8 cellular contexts compared by ENCODE assay signal in genomic region chr1:52365091-52365745, GRCh38. TPM values are rescaled to one million over a fixed set of nuclear protein-coding genes. Genes with fewer than 3 reads are reported as not detected.
DNase-seq lines count a peak whose midpoint lies in the region; ATAC-seq, FAIRE-seq and TF ChIP-seq lines count a peak whose summit lies in the region.

No MANE protein-coding gene starts in this region.

- ATAC-seq in GM12878, result peak; percentile 8
- no peak for ATAC-seq in GM21367 (IDR thresholded peaks at IDR 0.05; ENCODE audit: unreplicated experiment)
- ATAC-seq in left lobe of liver, result no peak

- 10% methylated on average over 22 of the region's 22 CpGs for WGBS in GM12878 (ENCODE audit: insufficient coverage, insufficient replicate concordance, low lambda C conversion rate, missing lambda C conversion rate)
- no CpG with 5 or more reads among the region's 22 CpGs for WGBS in iPS DF 6.9 (ENCODE audit: insufficient coverage, insufficient read length)

- RAD21 ChIA-PET in GM12878 (lab: Charles Lee; ENCODE audit: unreplicated experiment), result interaction anchor here (0.7 to 2.1 kb wide), 2 partner anchors 39 to 331 kb away, joined by 4 to 12 read pairs; partner anchors contain the start of genes KTI12, ORC1 and PRPF38A

- H3K27me3 ChIP-seq in GM12878 (replicated peaks in 1 of 2; ENCODE audit: control insufficient read depth in 2 of 2, insufficient read depth in 2 of 2, low read length in 1 of 2) (no peaks in the 10 kb centered on the region), iPS DF 6.9 (ENCODE audit: control insufficient read depth, insufficient read depth, low read length) (no peaks in the 10 kb centered on the region)

- peak overlapping the region; percentile 84 for H3K27ac ChIP-seq in GM12878 (ENCODE audit: control insufficient read depth, insufficient read depth)
- H3K27ac ChIP-seq in iPS DF 6.9 (ENCODE audit: low read length), result no peak overlapping the region

- DNase-seq in AG08396 (ENCODE audit: low spot score), result peak; percentile 82
- DNase-seq in GM10266 (ENCODE audit: extremely low spot score), result peak; percentile 36
- peak; percentile 28 for DNase-seq in NCI-H460 (ENCODE audit: extremely low read depth, low read depth)
- DNase-seq in GM12878 (ENCODE audit: low read depth, low spot score), result no peak
- no peak for DNase-seq in iPS DF 6.9 (ENCODE audit: low read depth, low spot score)
- peak; percentile 58 for DNase-seq in retina
- no peak for DNase-seq in left lobe of liver (ENCODE audit: low spot score)

- CTCF ChIA-PET in GM12878 (lab: Yijun Ruan, JAX), result interaction anchor here (0.6 to 1.4 kb wide), 5 partner anchors 39 to 332 kb away, joined by 3 to 5 read pairs (median 5); partner anchors contain the start of genes ORC1 and PRPF38A

- no TSS peak for BruUV-seq in GM12878 (replicated peaks; lab: Mats Ljungman, UMichigan)

- H3K79me2 ChIP-seq in GM12878 (ENCODE audit: control insufficient read depth, insufficient read depth, low read length), result peaks cover 21% of the 10 kb centered on the region

- POLR2A ChIA-PET in GM12878 (lab: Charles Lee), result interaction anchor here (1.2 to 1.5 kb wide), 2 partner anchors 17 to 309 kb away, joined by 3 read pairs; no protein-coding TSS in a partner anchor

- H3K4me3 ChIP-seq in GM12878 (peak overlapping the region; percentile 88), iPS DF 6.9 (ENCODE audit: low read length) (peak overlapping the region; percentile 64)

- intact Hi-C loops in GM12878 (cut with micrococcal nuclease; ENCODE audit: unreplicated experiment), result loop anchor here (10.0 kb wide), 2 partner anchors 220 to 320 kb away; partner anchors contain the start of gene ZFYVE9

- SMC1A ChIA-PET in GM12878 (lab: Charles Lee; ENCODE audit: uncharacterized antibody, unreplicated experiment), result interaction anchor here (0.6 to 1.3 kb wide), 3 partner anchors 35 to 301 kb away, joined by 3 to 7 read pairs (median 4); partner anchors contain the start of genes ORC1 and PRPF38A

- no peak for TF ChIP-seq RAD21 in GM12878 (IDR thresholded peaks at IDR 0.05; ENCODE audit: insufficient read depth, low read depth, low read length)

- FAIRE-seq in GM12878 (lab: Jason Lieb, UNC), result no peak

- in situ Hi-C loops in GM12878 (cut with MboI), result no loop called here

- H3K4me2 ChIP-seq in GM12878 (ENCODE audit: control insufficient read depth, insufficient read depth), result peak overlapping the region; percentile 94

- peak overlapping the region; percentile 88 for H3K9ac ChIP-seq in GM12878 (ENCODE audit: control insufficient read depth, insufficient read depth, low read length)

- H3K36me3 ChIP-seq in GM12878 (ENCODE audit: control insufficient read depth in 2 of 2, insufficient read depth in 2 of 2, low read length in 1 of 2) (peaks cover 5 to 9% of the 10 kb centered on the region in 2 experiments), iPS DF 6.9 (ENCODE audit: control insufficient read depth, insufficient read depth, low read length) (peaks cover 6% of the 10 kb centered on the region)

- no peak for TF ChIP-seq CTCF in GM10266 (IDR thresholded peaks at IDR 0.05; ENCODE audit: control insufficient read depth, insufficient read depth, low read depth, missing control alignments)
- TF ChIP-seq CTCF in GM12878 (IDR thresholded peaks at IDR 0.05 in 2 of 3, conservative IDR thresholded peaks at IDR 0.05 in 1 of 3; ENCODE audit: control insufficient read depth in 2 of 3, extremely low read depth in 1 of 3, insufficient read depth in 1 of 3, low read depth in 3 of 3, low read length in 3 of 3), result no peak

- H2AFZ ChIP-seq in GM12878 (ENCODE audit: control insufficient read depth, low read depth, low read length), result peak overlapping the region; percentile 80

- no peak for TF ChIP-seq EP300 in GM12878 (IDR thresholded peaks at IDR 0.05; ENCODE audit: borderline replicate concordance in 1 of 2, control insufficient read depth in 1 of 2, low read depth in 2 of 2, low read length in 2 of 2)

- H3K9me3 ChIP-seq in GM12878 (replicated peaks; ENCODE audit: control insufficient read depth, insufficient read depth, low read length) (no peaks in the 10 kb centered on the region), iPS DF 6.9 (ENCODE audit: control insufficient read depth, insufficient read depth, low read length) (no peaks in the 10 kb centered on the region)

- no peak for TF ChIP-seq POLR2A in GM12878 (IDR thresholded peaks at IDR 0.05; ENCODE audit: low read depth, low read length)

- H3K4me1 ChIP-seq in GM12878 (ENCODE audit: control insufficient read depth, insufficient read depth, low read length) (peaks cover 4% of the 10 kb centered on the region), iPS DF 6.9 (ENCODE audit: control insufficient read depth, insufficient read depth, low read length) (peaks cover 4% of the 10 kb centered on the region; the same call in 1 of the 2 replicates)

- H4K20me1 ChIP-seq in GM12878 (ENCODE audit: control insufficient read depth, insufficient read depth), result no peaks in the 10 kb centered on the region

RNA-seq across cellular contexts. Expression of gene CC2D1B, which starts 0.8 kb away (rescaled TPM):
- 13.7 and 16.1 TPM in 2 replicates for total RNA-seq in NCI-H460 (2014; rRNA removed; shearing (Covaris generic))
- 35.8 and 50.9 TPM in 2 replicates for polyA plus RNA-seq in NCI-H460 (2014; cell fraction: nucleus; rRNA removed)
- total RNA-seq in GM12878 (2013; cell fraction: nucleolus; rRNA removed), result 41.1 and 41.7 TPM in 2 replicates
- total RNA-seq in GM12878 (2014; rRNA removed) (20.2 and 21.1 TPM in 2 replicates), GM12878 (2014; rRNA removed; fragmentation: Illumina TruSeq; extraction: Trizol) (11.7 and 13.9 TPM in 2 replicates), GM12878 (2021) (25.1 and 29.4 TPM in 2 replicates), left lobe of liver (14.5 TPM)
- 6.2 TPM for polyA plus RNA-seq in GM12878 (2011; ENCODE audit: low read depth)
- polyA plus RNA-seq in GM12878 (2011; rRNA removed) (4.6 and 8.9 TPM in 2 replicates), GM12878 (2014; fragmentation: Illumina TruSeq; extraction: Trizol) (14.4 and 15.2 TPM in 2 replicates), GM12878 (2014; fragmentation: Nextera tagmentation; extraction: Ambion mirVana) (1 to 10 TPM in 1 of 2 experiments, under 1 TPM in 1; 0.90 to 2.2 TPM), GM12878 (2014; rRNA removed) (19.6 and 21.0 TPM in 2 replicates), GM12878 (2016; fragmentation: Nextera tagmentation; extraction: Ambion mirVana) (10 to 100 TPM; 14.6 to 18.8 TPM)
- 7.4 and 9.5 TPM in 2 replicates for polyA plus RNA-seq in GM12878 (2011; cell fraction: cytosol; rRNA removed)
- polyA plus RNA-seq in GM12878 (2011; cell fraction: nucleus; rRNA removed), result 42.5 and 49.3 TPM in 2 replicates
- 12.9 and 15.0 TPM in 2 replicates for polyA plus RNA-seq in GM12878 (2012)
- 8.3 and 14.3 TPM in 2 replicates for polyA minus RNA-seq in GM12878 (2011; rRNA and poly(A)+ RNA removed)
- polyA minus RNA-seq in GM12878 (2011; cell fraction: cytosol; rRNA and poly(A)+ RNA removed), result 8.8 and 11.2 TPM in 2 replicates
- 24.3 and 37.3 TPM in 2 replicates for polyA minus RNA-seq in GM12878 (2011; cell fraction: nucleus; rRNA and poly(A)+ RNA removed)

RNA-seq across cellular contexts. Expression of gene ORC1, which starts 39.0 kb away (rescaled TPM):
- 8.3 and 8.5 TPM in 2 replicates for total RNA-seq in NCI-H460 (2014; rRNA removed; shearing (Covaris generic))
- polyA plus RNA-seq in NCI-H460 (2014; cell fraction: nucleus; rRNA removed), result 18.9 and 26.5 TPM in 2 replicates
- total RNA-seq in GM12878 (2013; cell fraction: nucleolus; rRNA removed), result 11.0 and 11.8 TPM in 2 replicates
- total RNA-seq in GM12878 (2014; rRNA removed) (32.1 and 33.3 TPM in 2 replicates), GM12878 (2014; rRNA removed; fragmentation: Illumina TruSeq; extraction: Trizol) (30.2 and 31.2 TPM in 2 replicates), GM12878 (2021) (24.5 and 27.2 TPM in 2 replicates), left lobe of liver (0.38 TPM)
- polyA plus RNA-seq in GM12878 (2011; ENCODE audit: low read depth), result 9.5 TPM
- polyA plus RNA-seq in GM12878 (2011; rRNA removed) (27.6 and 31.6 TPM in 2 replicates), GM12878 (2014; fragmentation: Illumina TruSeq; extraction: Trizol) (30.1 and 34.6 TPM in 2 replicates), GM12878 (2014; fragmentation: Nextera tagmentation; extraction: Ambion mirVana) (10 to 100 TPM in 1 of 2 experiments, 1 to 10 TPM in 1; 7.7 to 10.3 TPM), GM12878 (2014; rRNA removed) (26.9 and 28.3 TPM in 2 replicates), GM12878 (2016; fragmentation: Nextera tagmentation; extraction: Ambion mirVana) (10 to 100 TPM; 26.7 to 29.0 TPM)
- polyA plus RNA-seq in GM12878 (2011; cell fraction: cytosol; rRNA removed), result 30.2 and 35.2 TPM in 2 replicates
- 23.2 and 31.7 TPM in 2 replicates for polyA plus RNA-seq in GM12878 (2011; cell fraction: nucleus; rRNA removed)
- polyA plus RNA-seq in GM12878 (2012), result 10.0 and 13.6 TPM in 2 replicates
- polyA minus RNA-seq in GM12878 (2011; rRNA and poly(A)+ RNA removed), result 32.9 and 40.0 TPM in 2 replicates
- polyA minus RNA-seq in GM12878 (2011; cell fraction: cytosol; rRNA and poly(A)+ RNA removed), result 14.3 and 17.8 TPM in 2 replicates
- 9.8 and 16.8 TPM in 2 replicates for polyA minus RNA-seq in GM12878 (2011; cell fraction: nucleus; rRNA and poly(A)+ RNA removed)

RNA-seq across cellular contexts. Expression of gene PRPF38A, which starts 39.2 kb away (rescaled TPM):
- total RNA-seq in NCI-H460 (2014; rRNA removed; shearing (Covaris generic)), result 9.4 and 11.9 TPM in 2 replicates
- 13.4 and 17.2 TPM in 2 replicates for polyA plus RNA-seq in NCI-H460 (2014; cell fraction: nucleus; rRNA removed)
- total RNA-seq in GM12878 (2013; cell fraction: nucleolus; rRNA removed), result 54.6 and 59.8 TPM in 2 replicates
- 31.6 and 33.7 TPM in 2 replicates for total RNA-seq in GM12878 (2014; rRNA removed)
- 32.5 and 34.8 TPM in 2 replicates for total RNA-seq in GM12878 (2014; rRNA removed; fragmentation: Illumina TruSeq; extraction: Trizol)
- total RNA-seq in GM12878 (2021), result 73.4 and 78.5 TPM in 2 replicates
- 28.1 TPM for polyA plus RNA-seq in GM12878 (2011; ENCODE audit: low read depth)
- polyA plus RNA-seq in GM12878 (2011; rRNA removed), result 59.5 and 75.6 TPM in 2 replicates
- polyA plus RNA-seq in GM12878 (2011; cell fraction: cytosol; rRNA removed), result 39.2 and 42.7 TPM in 2 replicates
- polyA plus RNA-seq in GM12878 (2011; cell fraction: nucleus; rRNA removed), result 75.2 and 75.8 TPM in 2 replicates
- polyA plus RNA-seq in GM12878 (2012), result 42.2 and 47.8 TPM in 2 replicates
- polyA plus RNA-seq in GM12878 (2014; fragmentation: Illumina TruSeq; extraction: Trizol), result 56.3 and 76.8 TPM in 2 replicates
- polyA plus RNA-seq in GM12878 (2014; fragmentation: Nextera tagmentation; extraction: Ambion mirVana), result 100 to 1,000 TPM in 1 of 2 experiments, 10 to 100 TPM in 1; 86.8 to 104 TPM
- polyA plus RNA-seq in GM12878 (2014; rRNA removed), result 33.4 and 33.5 TPM in 2 replicates
- 100 to 1,000 TPM; 104 to 117 TPM for polyA plus RNA-seq in GM12878 (2016; fragmentation: Nextera tagmentation; extraction: Ambion mirVana)
- polyA minus RNA-seq in GM12878 (2011; rRNA and poly(A)+ RNA removed), result 62.3 and 88.9 TPM in 2 replicates
- 10.8 and 18.6 TPM in 2 replicates for polyA minus RNA-seq in GM12878 (2011; cell fraction: cytosol; rRNA and poly(A)+ RNA removed)
- polyA minus RNA-seq in GM12878 (2011; cell fraction: nucleus; rRNA and poly(A)+ RNA removed), result 40.9 and 62.1 TPM in 2 replicates
- total RNA-seq in left lobe of liver, result 11.8 TPM

Comparison
In these comparisons a context has a peak if more than half of its experiments do, and no peak if none do; other contexts are left out.
1. DNase-seq: peak in AG08396 (single experiment), GM10266 (single experiment), NCI-H460 (single experiment) and retina (single experiment); none in GM12878 (single experiment), iPS DF 6.9 (single experiment) and left lobe of liver (single experiment).